1 cellular context compared by ENCODE assay signal in the genomic region with DNA sequence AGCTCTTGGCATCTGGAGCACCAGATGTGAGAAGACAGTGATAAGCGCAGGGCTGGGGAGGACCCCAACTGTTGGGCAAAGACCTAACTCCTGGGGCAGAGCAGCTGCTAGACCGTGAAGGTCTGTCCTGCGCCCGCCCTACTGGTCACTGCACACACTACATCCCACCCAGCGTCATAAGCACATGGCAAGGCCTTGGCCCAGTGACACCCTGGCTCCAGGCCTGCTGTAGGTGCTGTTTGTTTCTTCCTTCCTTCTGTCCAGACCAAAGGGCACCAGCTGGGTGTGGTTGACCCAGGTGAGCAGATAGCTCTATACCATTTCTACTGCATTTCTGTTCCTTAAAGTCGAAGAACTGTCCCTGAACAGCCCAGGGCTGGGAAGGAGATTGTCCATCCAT.
TF ChIP-seq lines count a peak whose summit lies in the region.

No MANE protein-coding gene starts in this region.

TF ChIP-seq in GM12878, 131 proteins besides CTCF, POLR2A, EP300 and RAD21:
- TF ChIP-seq JUNB (IDR thresholded peaks at IDR 0.05), result no peak
- no peak for TF ChIP-seq NFYA (IDR thresholded peaks at IDR 0.05; ENCODE audit: borderline replicate concordance, low read depth, low read length)
- TF ChIP-seq PML (IDR thresholded peaks at IDR 0.05; ENCODE audit: low read length), result no peak
- no peak for TF ChIP-seq KLF5 (IDR thresholded peaks at IDR 0.05; ENCODE audit: partially characterized antibody)
- no peak for TF ChIP-seq CHD4 (IDR thresholded peaks at IDR 0.05)
- TF ChIP-seq NR2C1 (IDR thresholded peaks at IDR 0.05), result no peak
- no peak for TF ChIP-seq NRF1 (conservative IDR thresholded peaks at IDR 0.05; ENCODE audit: low read depth, low read length)
- TF ChIP-seq, protein P1, sequence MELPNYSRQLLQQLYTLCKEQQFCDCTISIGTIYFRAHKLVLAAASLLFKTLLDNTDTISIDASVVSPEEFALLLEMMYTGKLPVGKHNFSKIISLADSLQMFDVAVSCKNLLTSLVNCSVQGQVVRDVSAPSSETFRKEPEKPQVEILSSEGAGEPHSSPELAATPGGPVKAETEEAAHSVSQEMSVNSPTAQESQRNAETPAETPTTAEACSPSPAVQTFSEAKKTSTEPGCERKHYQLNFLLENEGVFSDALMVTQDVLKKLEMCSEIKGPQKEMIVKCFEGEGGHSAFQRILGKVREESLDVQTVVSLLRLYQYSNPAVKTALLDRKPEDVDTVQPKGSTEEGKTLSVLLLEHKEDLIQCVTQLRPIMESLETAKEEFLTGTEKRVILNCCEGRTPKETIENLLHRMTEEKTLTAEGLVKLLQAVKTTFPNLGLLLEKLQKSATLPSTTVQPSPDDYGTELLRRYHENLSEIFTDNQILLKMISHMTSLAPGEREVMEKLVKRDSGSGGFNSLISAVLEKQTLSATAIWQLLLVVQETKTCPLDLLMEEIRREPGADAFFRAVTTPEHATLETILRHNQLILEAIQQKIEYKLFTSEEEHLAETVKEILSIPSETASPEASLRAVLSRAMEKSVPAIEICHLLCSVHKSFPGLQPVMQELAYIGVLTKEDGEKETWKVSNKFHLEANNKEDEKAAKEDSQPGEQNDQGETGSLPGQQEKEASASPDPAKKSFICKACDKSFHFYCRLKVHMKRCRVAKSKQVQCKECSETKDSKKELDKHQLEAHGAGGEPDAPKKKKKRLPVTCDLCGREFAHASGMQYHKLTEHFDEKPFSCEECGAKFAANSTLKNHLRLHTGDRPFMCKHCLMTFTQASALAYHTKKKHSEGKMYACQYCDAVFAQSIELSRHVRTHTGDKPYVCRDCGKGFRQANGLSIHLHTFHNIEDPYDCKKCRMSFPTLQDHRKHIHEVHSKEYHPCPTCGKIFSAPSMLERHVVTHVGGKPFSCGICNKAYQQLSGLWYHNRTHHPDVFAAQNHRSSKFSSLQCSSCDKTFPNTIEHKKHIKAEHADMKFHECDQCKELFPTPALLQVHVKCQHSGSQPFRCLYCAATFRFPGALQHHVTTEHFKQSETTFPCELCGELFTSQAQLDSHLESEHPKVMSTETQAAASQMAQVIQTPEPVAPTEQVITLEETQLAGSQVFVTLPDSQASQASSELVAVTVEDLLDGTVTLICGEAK (IDR thresholded peaks at IDR 0.05; ENCODE audit: borderline replicate concordance), result no peak
- TF ChIP-seq ZNF207 (IDR thresholded peaks at IDR 0.05; ENCODE audit: borderline replicate concordance), result no peak
- no peak for TF ChIP-seq STAT1 (conservative IDR thresholded peaks at IDR 0.05)
- no peak for TF ChIP-seq EED (IDR thresholded peaks at IDR 0.05; ENCODE audit: low read depth)
- no peak for TF ChIP-seq ZNF274 (IDR thresholded peaks at IDR 0.05; ENCODE audit: insufficient read depth, insufficient read length)
- no peak for TF ChIP-seq ZZZ3 (IDR thresholded peaks at IDR 0.05; ENCODE audit: control insufficient read depth, insufficient read length, low read depth)
- TF ChIP-seq, protein P2, sequence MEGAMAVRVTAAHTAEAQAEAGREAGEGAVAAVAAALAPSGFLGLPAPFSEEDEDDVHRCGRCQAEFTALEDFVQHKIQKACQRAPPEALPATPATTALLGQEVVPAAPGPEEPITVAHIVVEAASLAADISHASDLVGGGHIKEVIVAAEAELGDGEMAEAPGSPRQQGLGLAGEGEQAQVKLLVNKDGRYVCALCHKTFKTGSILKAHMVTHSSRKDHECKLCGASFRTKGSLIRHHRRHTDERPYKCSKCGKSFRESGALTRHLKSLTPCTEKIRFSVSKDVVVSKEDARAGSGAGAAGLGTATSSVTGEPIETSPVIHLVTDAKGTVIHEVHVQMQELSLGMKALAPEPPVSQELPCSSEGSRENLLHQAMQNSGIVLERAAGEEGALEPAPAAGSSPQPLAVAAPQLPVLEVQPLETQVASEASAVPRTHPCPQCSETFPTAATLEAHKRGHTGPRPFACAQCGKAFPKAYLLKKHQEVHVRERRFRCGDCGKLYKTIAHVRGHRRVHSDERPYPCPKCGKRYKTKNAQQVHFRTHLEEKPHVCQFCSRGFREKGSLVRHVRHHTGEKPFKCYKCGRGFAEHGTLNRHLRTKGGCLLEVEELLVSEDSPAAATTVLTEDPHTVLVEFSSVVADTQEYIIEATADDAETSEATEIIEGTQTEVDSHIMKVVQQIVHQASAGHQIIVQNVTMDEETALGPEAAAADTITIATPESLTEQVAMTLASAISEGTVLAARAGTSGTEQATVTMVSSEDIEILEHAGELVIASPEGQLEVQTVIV (IDR thresholded peaks at IDR 0.05; ENCODE audit: borderline replicate concordance, partially characterized antibody), result no peak
